ENCODE assay signal across 28 cellular contexts in the genomic region with DNA sequence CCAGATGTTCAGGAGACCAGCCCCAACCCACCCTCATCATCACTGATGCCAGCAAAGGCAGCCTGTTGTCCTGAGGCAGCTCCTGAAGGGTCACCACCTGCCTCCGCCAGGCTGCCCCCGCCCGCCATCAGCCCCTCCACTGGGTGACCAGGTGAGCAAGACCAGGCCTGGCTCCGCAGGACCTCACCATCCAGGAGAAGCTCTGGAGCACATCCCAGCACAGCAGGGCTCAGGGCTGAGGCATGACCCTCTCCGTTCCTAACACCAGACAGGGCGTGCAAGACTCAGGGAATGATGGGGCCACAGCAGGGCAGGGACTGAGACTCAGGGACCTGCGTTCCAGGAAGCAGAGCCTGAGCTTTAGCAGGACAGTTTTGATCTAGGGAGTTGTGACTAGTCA.
A peak's percentile ranks its signal among the peaks of the same experiment; 100 is the strongest.
DNase-seq lines count a peak whose midpoint lies in the region; ATAC-seq and TF ChIP-seq lines count a peak whose summit lies in the region.
"Had no signal": no experiment of that assay in that cellular context is flagged by ENCODE, and none has a peak within 500 bp of the region (broad histone marks: within the 10 kb centered on the region; RNA-seq: fewer than 3 reads in every experiment).

No MANE protein-coding gene starts in this region.

- no peaks in the 10 kb centered on the region for H3K9me3 Mint-ChIP-seq in stimulated activated naive CD8-positive, alpha-beta T cell treated with anti-CD3 and anti-CD28 coated beads, Interleukin-15, amount 100 ng/mL, for 72 hours
- H3K9me3 Mint-ChIP-seq in osteocyte (ENCODE audit: unreplicated experiment) = peaks cover 5% of the 10 kb centered on the region
- H3K9me3 Mint-ChIP-seq: CD8-positive, alpha-beta memory T cell; IgD-negative memory B cell had no signal

- no peak for TF ChIP-seq CTCF in osteocyte (IDR thresholded peaks at IDR 0.05)

- peak; percentile 15 for ATAC-seq in stimulated activated naive CD8-positive, alpha-beta T cell treated with anti-CD3 and anti-CD28 coated beads, Interleukin-15, Interleukin-2, amounts not matched to agents 100 U/mL and 50 U/mL, for 24 hours
- no peak for ATAC-seq in stimulated activated naive CD8-positive, alpha-beta T cell treated with anti-CD3 and anti-CD28 coated beads, Interleukin-15, amount 100 ng/mL, for 72 hours
- ATAC-seq in HG02678 (IDR thresholded peaks at IDR 0.05; ENCODE audit: unreplicated experiment) (no peak), GM21423 (IDR thresholded peaks at IDR 0.05; ENCODE audit: unreplicated experiment) (no peak)
- ATAC-seq: GM12878, Right ventricle myocardium inferior had no signal

- no peak overlapping the region for H3K4me3 Mint-ChIP-seq in stimulated activated naive CD8-positive, alpha-beta T cell treated with anti-CD3 and anti-CD28 coated beads, Interleukin-15, amount 100 ng/mL, for 72 hours
- no peak overlapping the region for H3K4me3 Mint-ChIP-seq in osteocyte (ENCODE audit: unreplicated experiment)
- H3K4me3 Mint-ChIP-seq: CD14-positive monocyte; CD8-positive, alpha-beta memory T cell; IgD-negative memory B cell had no signal

- no peaks in the 10 kb centered on the region for H3K4me1 Mint-ChIP-seq in stimulated activated naive CD8-positive, alpha-beta T cell treated with anti-CD3 and anti-CD28 coated beads, Interleukin-15, amount 100 ng/mL, for 72 hours
- no peaks in the 10 kb centered on the region for H3K4me1 Mint-ChIP-seq in osteocyte (ENCODE audit: unreplicated experiment)

- H3K36me3 Mint-ChIP-seq in osteocyte (ENCODE audit: unreplicated experiment) = no peaks in the 10 kb centered on the region
- H3K36me3 Mint-ChIP-seq: CD14-positive monocyte; CD8-positive, alpha-beta memory T cell; IgD-negative memory B cell had no signal

- H3K27ac Mint-ChIP-seq in stimulated activated naive CD8-positive, alpha-beta T cell treated with anti-CD3 and anti-CD28 coated beads, Interleukin-15, amount 100 ng/mL, for 72 hours = no peak overlapping the region
- no peak overlapping the region for H3K27ac Mint-ChIP-seq in osteocyte (ENCODE audit: unreplicated experiment)
- H3K27ac Mint-ChIP-seq: CD8-positive, alpha-beta memory T cell; IgD-negative memory B cell had no signal

- peak; percentile 46 for DNase-seq in activated CD8-positive, alpha-beta memory T cell treated with anti-CD3 and anti-CD28 coated beads for 24 hours
- DNase-seq in activated CD8-positive, alpha-beta memory T cell treated with anti-CD3 and anti-CD28 coated beads, Interleukin-2, amount 50 U/mL, for 48 hours = no peak
- no peak for DNase-seq in stimulated activated naive CD8-positive, alpha-beta T cell treated with anti-CD3 and anti-CD28 coated beads, Interleukin-15, Interleukin-2, amounts not matched to agents 100 U/mL and 50 U/mL, for 24 hours
- DNase-seq in stimulated activated naive CD8-positive, alpha-beta T cell treated with anti-CD3 and anti-CD28 coated beads, Interleukin-15, amount 100 ng/mL, for 72 hours = no peak
- peak; percentile 80 for DNase-seq in osteocyte (ENCODE audit: extremely low spot score, unreplicated experiment)
- DNase-seq: 8988T; ACHN; BE2C; CD8-positive, alpha-beta memory T cell; DMS 273 treated with DMSO at 0.1 percent for 48 hours; DMS79; EL; GDM1; NCI-H1048; NCI-H1417; NCI-H1694; NCI-H2029 treated with DMSO at 0.1 percent for 48 hours; NCI-H446 treated with DMSO at 0.1 percent for 48 hours; NCI-H526; NCI-H82; NK-92 treated with Interleukin-12 subunit alpha and Interleukin-12 subunit beta, amount 100 ng/mL, for 24 hours; PC-9 had no signal

- peaks cover 9% of the 10 kb centered on the region for H3K27me3 Mint-ChIP-seq in stimulated activated naive CD8-positive, alpha-beta T cell treated with anti-CD3 and anti-CD28 coated beads, Interleukin-15, amount 100 ng/mL, for 72 hours
- H3K27me3 Mint-ChIP-seq in osteocyte (ENCODE audit: unreplicated experiment) = no peaks in the 10 kb centered on the region

Comparison
In these comparisons a context has a peak if more than half of its experiments do, and no peak if none do; other contexts are left out.
1. DNase-seq: peak in activated CD8-positive, alpha-beta memory T cell treated with anti-CD3 and anti-CD28 coated beads for 24 hours (single experiment) and osteocyte (single experiment); none in activated CD8-positive, alpha-beta memory T cell treated with anti-CD3 and anti-CD28 coated beads, Interleukin-2, amount 50 U/mL, for 48 hours (single experiment), stimulated activated naive CD8-positive, alpha-beta T cell treated with anti-CD3 and anti-CD28 coated beads, Interleukin-15, Interleukin-2, amounts not matched to agents 100 U/mL and 50 U/mL, for 24 hours (single experiment) and stimulated activated naive CD8-positive, alpha-beta T cell treated with anti-CD3 and anti-CD28 coated beads, Interleukin-15, amount 100 ng/mL, for 72 hours (0 of 2).